11 cellular contexts compared by ENCODE assay signal in the genomic region with DNA sequence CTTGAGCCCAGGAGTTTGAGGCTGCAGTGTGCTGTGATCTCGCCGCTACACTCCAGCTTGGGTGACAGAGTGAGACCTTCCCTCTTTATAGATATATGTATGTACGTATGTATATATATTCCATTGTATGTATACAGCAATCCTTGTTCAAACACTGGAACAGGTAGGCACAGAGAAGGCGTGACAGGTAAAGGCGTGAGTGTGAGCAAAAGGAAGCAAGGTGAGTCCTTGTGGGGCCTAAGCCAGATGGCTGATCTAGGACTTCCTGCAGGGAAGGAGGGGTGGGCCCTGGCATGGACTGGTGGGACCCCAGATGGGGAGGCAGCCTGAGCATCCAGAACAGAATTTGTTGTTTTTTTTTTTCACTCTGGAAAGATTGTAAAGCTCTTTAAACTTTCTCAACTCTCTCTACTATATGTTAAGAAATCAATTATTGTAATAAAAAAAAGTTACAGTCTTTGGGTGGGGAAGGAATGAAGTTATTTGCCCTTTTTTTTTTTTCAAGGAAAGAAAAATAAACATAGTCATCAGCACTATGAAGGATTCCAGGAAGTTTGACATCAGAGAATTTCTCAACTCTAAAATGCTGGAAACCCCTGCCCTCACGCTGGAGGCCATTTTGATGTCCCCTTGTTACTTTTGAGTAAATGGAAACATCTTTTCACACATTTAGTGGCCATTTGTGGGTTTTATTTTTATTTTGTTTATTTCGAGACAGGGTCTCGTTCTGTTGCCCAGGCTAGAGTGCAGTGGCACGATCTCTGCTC. TPM values are rescaled to one million over a fixed set of nuclear protein-coding genes. Genes with fewer than 3 reads are reported as not detected.
DNase-seq lines count a peak whose midpoint lies in the region; ATAC-seq, FAIRE-seq and TF ChIP-seq lines count a peak whose summit lies in the region.
"Had no signal": no experiment of that assay in that cellular context is flagged by ENCODE, and none has a peak within 500 bp of the region (broad histone marks: within the 10 kb centered on the region; RNA-seq: fewer than 3 reads in every experiment).

No MANE protein-coding gene starts in this region.

- H3K4me3 Mint-ChIP-seq in astrocyte (ENCODE audit: unreplicated experiment) = no peak overlapping the region
- peak overlapping the region; percentile 68 for H3K4me3 Mint-ChIP-seq in type B pancreatic cell
- H3K4me3 Mint-ChIP-seq: T-helper 17 cell had no signal

- H3K36me3 Mint-ChIP-seq in astrocyte (ENCODE audit: low read depth, unreplicated experiment) = no peaks in the 10 kb centered on the region
- H3K36me3 Mint-ChIP-seq in type B pancreatic cell = peaks cover 3% of the 10 kb centered on the region
- H3K36me3 Mint-ChIP-seq: CD4-positive, CD25-positive, alpha-beta regulatory T cell had no signal

- H3K9me3 ChIP-seq in heart left ventricle = no peaks in the 10 kb centered on the region
- H3K9me3 ChIP-seq in astrocyte (ENCODE audit: insufficient read depth, low read depth, low read length) = no peaks in the 10 kb centered on the region
- no peaks in the 10 kb centered on the region for H3K9me3 ChIP-seq in left lung

- peak; percentile 31 for DNase-seq in left cardiac atrium
- no peak for DNase-seq in heart left ventricle
- peak; percentile 73 for DNase-seq in astrocyte (ENCODE audit: low read depth)
- DNase-seq in left lung = no peak
- no peak for DNase-seq in type B pancreatic cell (ENCODE audit: extremely low spot score, unreplicated experiment)
- no peak for DNase-seq in NCI-H2196 (lab: John Stamatoyannopoulos, UW; ENCODE audit: unreplicated experiment)
- DNase-seq in activated CD4-positive, alpha-beta T cell treated with anti-CD3 and anti-CD28 coated beads for 4 hours = no peak
- DNase-seq: CD4-positive, CD25-positive, alpha-beta regulatory T cell; T-helper 17 cell had no signal

- no peak for FAIRE-seq in astrocyte (lab: Jason Lieb, UNC)

- H3K4me1 ChIP-seq in heart left ventricle (peaks cover 0 to 64% (median 17%) of the 10 kb centered on the region in 12 donors), astrocyte (ENCODE audit: insufficient read depth, low read length) (peaks cover 44% of the 10 kb centered on the region), left lung (peaks cover 29 to 83% of the 10 kb centered on the region in 2 donors)

- TF ChIP-seq CTCF in heart left ventricle (IDR thresholded peaks at IDR 0.05) (no peak), astrocyte (IDR thresholded peaks at IDR 0.05; ENCODE audit: insufficient read depth, low read depth, low read length) (no peak), left lung (IDR thresholded peaks at IDR 0.05) (no peak), type B pancreatic cell (conservative IDR thresholded peaks at IDR 0.05) (no peak)

- TF ChIP-seq POLR2A in heart left ventricle (IDR thresholded peaks at IDR 0.05) = no peak

- H3K79me2 ChIP-seq in astrocyte (ENCODE audit: insufficient read depth, low read length) = peaks cover 23% of the 10 kb centered on the region

- H3K4me1 Mint-ChIP-seq in astrocyte (ENCODE audit: low read depth, unreplicated experiment) = peaks cover 27% of the 10 kb centered on the region
- peaks cover 37% of the 10 kb centered on the region for H3K4me1 Mint-ChIP-seq in type B pancreatic cell (ENCODE audit: unreplicated experiment)

- H4K20me1 ChIP-seq in astrocyte (ENCODE audit: insufficient read depth, low read length) = no peaks in the 10 kb centered on the region

- peak overlapping the region; percentile 53 for H3K9ac ChIP-seq in astrocyte (ENCODE audit: low read length)

- intact Hi-C loops in left cardiac atrium (cut with DNase I) = loop anchor here in 1 of 2 donors (5.0 kb wide), 1 partner anchor 61 kb away; no protein-coding TSS in a partner anchor
- intact Hi-C loops in heart left ventricle (cut with DNase I) = no loop called here
- intact Hi-C loops in left lung (cut with DNase I) = loop anchor here in 1 of 2 donors (10.0 kb wide), 1 partner anchor 48 kb away; no protein-coding TSS in a partner anchor

- no peak overlapping the region for H2AFZ ChIP-seq in astrocyte (ENCODE audit: low read depth, low read length)

- H3K27ac Mint-ChIP-seq in astrocyte (ENCODE audit: unreplicated experiment) = peak overlapping the region; percentile 20
- H3K27ac Mint-ChIP-seq in type B pancreatic cell = peak overlapping the region; percentile 99

- H3K36me3 ChIP-seq in heart left ventricle (no peaks in the 10 kb centered on the region), astrocyte (ENCODE audit: insufficient read depth, low read length) (no peaks in the 10 kb centered on the region), left lung (no peaks in the 10 kb centered on the region)

- no peak for ATAC-seq in left cardiac atrium
- no peak for ATAC-seq in heart left ventricle
- ATAC-seq in left lung = no peak
- no peak for ATAC-seq in GM18502 (IDR thresholded peaks at IDR 0.05; ENCODE audit: poor library complexity, unreplicated experiment)
- ATAC-seq: T-helper 17 cell had no signal

- H3K4me3 ChIP-seq in heart left ventricle (no peak overlapping the region), astrocyte (ENCODE audit: insufficient read depth, low read depth, low read length) (no peak overlapping the region), left lung (no peak overlapping the region)

- no peaks in the 10 kb centered on the region for H3K27me3 ChIP-seq in heart left ventricle
- no peaks in the 10 kb centered on the region for H3K27me3 ChIP-seq in astrocyte (ENCODE audit: insufficient read depth, low read length)
- H3K27me3 ChIP-seq in left lung = peaks cover 0 to 10% of the 10 kb centered on the region in 2 donors

- H3K9me3 Mint-ChIP-seq in astrocyte (ENCODE audit: unreplicated experiment) (no peaks in the 10 kb centered on the region), type B pancreatic cell (no peaks in the 10 kb centered on the region)
- H3K9me3 Mint-ChIP-seq: activated naive CD8-positive, alpha-beta T cell treated with anti-CD3 and anti-CD28 coated beads, Interleukin-2, amount 50 U/mL, for 24 hours; CD4-positive, CD25-positive, alpha-beta regulatory T cell had no signal

- H3K27me3 Mint-ChIP-seq in astrocyte (ENCODE audit: low read depth, unreplicated experiment) = no peaks in the 10 kb centered on the region
- no peaks in the 10 kb centered on the region for H3K27me3 Mint-ChIP-seq in type B pancreatic cell
- H3K27me3 Mint-ChIP-seq: activated naive CD8-positive, alpha-beta T cell treated with anti-CD3 and anti-CD28 coated beads, Interleukin-2, amount 50 U/mL, for 24 hours; CD4-positive, CD25-positive, alpha-beta regulatory T cell; T-helper 17 cell had no signal

- peak overlapping the region in 6 of 12 donors; percentile 0 to 89 (median 51) for H3K27ac ChIP-seq in heart left ventricle
- peak overlapping the region; percentile 71 for H3K27ac ChIP-seq in astrocyte (ENCODE audit: low read depth, low read length)
- H3K27ac ChIP-seq in left lung = peak overlapping the region; percentile 79 to 84

- peak overlapping the region; percentile 66 for H3K4me2 ChIP-seq in astrocyte (ENCODE audit: low read length)

- 90 to 94% (median 92%) methylated on average over 9 of the region's 9 CpGs for WGBS in heart left ventricle, 4 donors

RNA-seq across cellular contexts. Expression of gene STXBP1, which starts 38.9 kb away (rescaled TPM):
- total RNA-seq in left cardiac atrium (10 to 100 TPM; 40.4 to 41.5 TPM), heart left ventricle (100 to 1,000 TPM in 1 of 9 donors, 10 to 100 TPM in 8; 35.9 to 102 (median 50.2) TPM), astrocyte (39.6 and 45.4 TPM in 2 replicates), left lung (10 to 100 TPM; 63.0 to 76.7 TPM), type B pancreatic cell (ENCODE audit: low replicate concordance) (43.1 and 48.8 TPM in 2 replicates)
- polyA plus RNA-seq in heart left ventricle = 10 to 100 TPM; 14.0 to 23.7 TPM

Comparison
In these comparisons a context has a peak if more than half of its experiments do, and no peak if none do; other contexts are left out.
1. DNase-seq: peak in left cardiac atrium (single experiment) and astrocyte (single experiment); none in heart left ventricle (0 of 5), left lung (0 of 2), type B pancreatic cell (single experiment), NCI-H2196 (single experiment) and activated CD4-positive, alpha-beta T cell treated with anti-CD3 and anti-CD28 coated beads for 4 hours (0 of 2).